In the genomic region with DNA sequence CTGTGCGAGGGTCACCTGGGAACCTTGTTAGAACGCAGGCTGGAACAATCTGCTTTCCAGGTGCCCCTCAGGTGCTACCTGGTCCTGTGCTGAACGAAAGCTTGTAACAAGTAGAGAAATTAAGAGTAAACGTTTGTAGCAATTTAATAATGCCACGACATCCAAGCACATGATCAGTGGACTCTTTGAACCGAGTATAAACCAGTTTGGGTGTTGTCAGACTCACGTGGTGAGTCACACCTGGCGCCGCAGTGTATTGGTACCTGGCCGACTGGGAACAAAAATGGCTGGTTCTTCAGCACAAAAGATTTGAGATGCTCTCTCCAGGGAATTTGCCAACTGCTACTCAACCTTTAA, we compare ENCODE assay signal across 9 cellular contexts. TPM values are rescaled to one million over a fixed set of nuclear protein-coding genes. Genes with fewer than 3 reads are reported as not detected.
DNase-seq lines count a peak whose midpoint lies in the region; FAIRE-seq and TF ChIP-seq lines count a peak whose summit lies in the region.
"Had no signal": no experiment of that assay in that cellular context is flagged by ENCODE, and none has a peak within 500 bp of the region (broad histone marks: within the 10 kb centered on the region; RNA-seq: fewer than 3 reads in every experiment).

No MANE protein-coding gene starts in this region.

- H3K23ac ChIP-seq in H1 (ENCODE audit: insufficient read length), result no peak overlapping the region

- H3K18ac ChIP-seq in H1 (ENCODE audit: extremely low read depth, low read length), result no peak overlapping the region

- peak overlapping the region; percentile 91 for H3K4me3 Mint-ChIP-seq in neural crest cell

- H2AK5ac ChIP-seq in H1 (ENCODE audit: low read depth, low read length), result no peak overlapping the region

- no peak overlapping the region for H2BK20ac ChIP-seq in H1 (ENCODE audit: low read length)

- peaks cover 0 to 13% (median 5%) of the 10 kb centered on the region in 4 experiments; a peak in 6 of 7 replicates for H3K4me1 ChIP-seq in H1 (replicated peaks in 1 of 4; ENCODE audit: control insufficient read depth in 3 of 4, insufficient read depth in 4 of 4, low read length in 3 of 4)

- H2BK12ac ChIP-seq in H1 (ENCODE audit: low read depth, low read length), result peak overlapping the region; percentile 61; the same call in 1 of the 2 replicates

- H2BK5ac ChIP-seq in H1 (ENCODE audit: low read depth, low read length), result no peak overlapping the region

- no peak overlapping the region for H3K14ac ChIP-seq in H1 (ENCODE audit: insufficient read length)

- no peak for TF ChIP-seq EP300 in H1 (IDR thresholded peaks at IDR 0.05; ENCODE audit: borderline replicate concordance in 1 of 2, low read depth in 2 of 2, low read length in 2 of 2)

- H3K27me3 ChIP-seq in H1 (replicated peaks in 1 of 4; ENCODE audit: control insufficient read depth in 3 of 4, extremely low read depth in 1 of 4, insufficient read depth in 3 of 4, low read length in 3 of 4), result peaks cover 11 to 29% (median 23%) of the 10 kb centered on the region in 4 experiments

- no peaks in the 10 kb centered on the region for H3K9me3 Mint-ChIP-seq in neural crest cell

- no peak overlapping the region for H3K27ac Mint-ChIP-seq in neural crest cell (ENCODE audit: unreplicated experiment)

- no peak overlapping the region for H3K4ac ChIP-seq in H1 (replicated peaks; ENCODE audit: insufficient read length, low read depth, low read length)

- H2BK120ac ChIP-seq in H1 (replicated peaks; ENCODE audit: low read depth, low read length), result no peak overlapping the region

- no peak for TF ChIP-seq CTCF in H1 (IDR thresholded peaks at IDR 0.05; ENCODE audit: control extremely low read depth in 1 of 3, insufficient read depth in 1 of 3, low read depth in 1 of 3, low read length in 3 of 3)
- TF ChIP-seq CTCF in neural crest cell (conservative IDR thresholded peaks at IDR 0.05), result no peak

- no peak overlapping the region for H4K5ac ChIP-seq in H1 (ENCODE audit: insufficient read length, low read depth, low read length)

- peaks cover 60% of the 10 kb centered on the region for H3K4me1 Mint-ChIP-seq in neural crest cell

- POLR2A ChIA-PET in H1 (lab: Charles Lee; ENCODE audit: partially characterized antibody), result interaction anchor here (1.4 to 1.6 kb wide), 2 partner anchors 10 to 15 kb away, joined by 5 read pairs; no protein-coding TSS in a partner anchor

- FAIRE-seq in H1 (lab: Jason Lieb, UNC) (no peak), GM12892 (lab: Jason Lieb, UNC) (no peak)
- FAIRE-seq: GM18507 had no signal

- WGBS in H1 (ENCODE audit: extremely low coverage in 1 of 2, insufficient coverage in 1 of 2, insufficient read length in 1 of 2, insufficient replicate concordance in 2 of 2, low coverage in 1 of 2, low lambda C conversion rate in 2 of 2, missing lambda C conversion rate in 1 of 2), 2 experiments, result 50% methylated on average over 10 of the region's 10 CpGs; no CpG with 5 or more reads in 1 of the 2 experiments

- peak; percentile 69 for DNase-seq in COLO668 (lab: John Stamatoyannopoulos, UW; ENCODE audit: unreplicated experiment)
- peak; percentile 24 for DNase-seq in M059J (ENCODE audit: low read depth)
- DNase-seq in H1 (ENCODE audit: low read depth in 1 of 2, low spot score in 2 of 2), result no peak
- no peak for DNase-seq in neural crest cell (ENCODE audit: low read depth, low spot score)
- no peak for DNase-seq in T-helper 9 cell
- no peak for DNase-seq in NCI-H2227 (lab: John Stamatoyannopoulos, UW; ENCODE audit: unreplicated experiment)
- DNase-seq in GM12892 (ENCODE audit: insufficient read length), result no peak
- no peak for DNase-seq in NCI-H1694 treated with DMSO at 0.1 percent for 48 hours (lab: John Stamatoyannopoulos, UW)

- no peaks in the 10 kb centered on the region for H3K9me3 ChIP-seq in H1 (ENCODE audit: insufficient read depth in 2 of 2, low read depth in 1 of 2, low read length in 1 of 2)

- H3K4me3 ChIP-seq in H1 (ENCODE audit: extremely low read depth in 1 of 4, insufficient read depth in 2 of 4, low read depth in 3 of 4, low read length in 4 of 4), result peak overlapping the region; percentile 62 to 81 (median 73); a peak in 7 of 8 replicates

- H3K79me2 ChIP-seq in H1 (ENCODE audit: control insufficient read depth in 1 of 2, insufficient read depth in 2 of 2, low read length in 2 of 2), result peaks cover 6 to 32% of the 10 kb centered on the region in 2 experiments; a peak in 2 of 4 replicates

- no peak overlapping the region for H2BK15ac ChIP-seq in H1 (ENCODE audit: low read length)

- no peak overlapping the region for H3K56ac ChIP-seq in H1 (replicated peaks; ENCODE audit: insufficient read length, low read depth, low read length)

- TF ChIP-seq RAD21 in H1 (IDR thresholded peaks at IDR 0.05 in 1 of 2, conservative IDR thresholded peaks at IDR 0.05 in 1 of 2; ENCODE audit: low read depth in 2 of 2, low read length in 2 of 2), result no peak

- H4K20me1 ChIP-seq in H1 (replicated peaks in 1 of 2; ENCODE audit: control insufficient read depth in 1 of 2, insufficient read depth in 2 of 2, low read length in 2 of 2), result peaks cover 13 to 14% of the 10 kb centered on the region in 2 experiments

- H3K27ac ChIP-seq in H1 (ENCODE audit: low read depth, low read length), result no peak overlapping the region

- H3K79me1 ChIP-seq in H1 (ENCODE audit: low read depth, low read length), result 0 out of 2 replicates have a peak, but pooled peaks cover 2% of the 10 kb centered on the region

- H3K36me3 ChIP-seq in H1 (ENCODE audit: control insufficient read depth in 2 of 4, insufficient read depth in 4 of 4, low read length in 3 of 4), result no peaks in the 10 kb centered on the region

- H4K8ac ChIP-seq in H1 (ENCODE audit: extremely low read depth, insufficient read depth, low read length), result no peak overlapping the region

- H3K9ac ChIP-seq in H1 (replicated peaks in 1 of 4; ENCODE audit: extremely low read depth in 1 of 4, low read depth in 3 of 4, low read length in 3 of 4), result no peak overlapping the region; a peak in 1 of 7 replicates

- CTCF ChIA-PET in H1 (lab: Charles Lee; ENCODE audit: partially characterized antibody), result interaction anchor here (1.2 to 2.6 kb wide), 5 partner anchors 14 to 253 kb away, joined by 3 to 15 read pairs (median 3); no protein-coding TSS in a partner anchor

- peak overlapping the region; percentile 75 to 88 for H3K4me2 ChIP-seq in H1 (ENCODE audit: insufficient read depth in 1 of 2, low read depth in 2 of 2, low read length in 2 of 2)

- H3K23me2 ChIP-seq in H1 (ENCODE audit: low read depth, low read length), result peaks cover 8% of the 10 kb centered on the region

- 0 out of 2 replicates have a peak overlapping the region, but pooled peaks have one; percentile 86 for H2AFZ ChIP-seq in H1 (ENCODE audit: low read length)

- TF ChIP-seq POLR2A in H1 (IDR thresholded peaks at IDR 0.05; ENCODE audit: control extremely low read depth in 1 of 2, low read depth in 2 of 2, low read length in 2 of 2) (no peak), GM12892 (IDR thresholded peaks at IDR 0.05; ENCODE audit: low read depth, low read length) (no peak)

- peaks cover 31% of the 10 kb centered on the region for H3K27me3 Mint-ChIP-seq in neural crest cell (ENCODE audit: low read depth)

- H4K91ac ChIP-seq in H1 (replicated peaks; ENCODE audit: insufficient read length, low read length), result no peak overlapping the region

- no peaks in the 10 kb centered on the region for H3K36me3 Mint-ChIP-seq in neural crest cell (ENCODE audit: low read depth)

TF ChIP-seq in H1, 55 proteins besides CTCF, POLR2A, EP300 and RAD21:
- no peak for TF ChIP-seq USF2 (IDR thresholded peaks at IDR 0.05; ENCODE audit: low read length)
- TF ChIP-seq SUZ12 (IDR thresholded peaks at IDR 0.05; ENCODE audit: low read length), result peak; percentile 50; the same call in 1 of the 2 replicates
- peak; percentile 34 for TF ChIP-seq EZH2 (IDR thresholded peaks at IDR 0.05; ENCODE audit: low read depth, low read length, severe bottlenecking)
- no peak for TF ChIP-seq JUND (IDR thresholded peaks at IDR 0.05; ENCODE audit: low read length)

RNA-seq across cellular contexts. Expression of gene MYO10, which starts 0.9 kb away (rescaled TPM):
- total RNA-seq in M059J (2014; rRNA removed; shearing (Covaris generic)), result 13.6 and 30.2 TPM in 2 replicates
- 107 and 114 TPM in 2 replicates for total RNA-seq in H1 (2021; fragmentation: NEBNext Ultra II Directional; extraction: Animal tissue kit (Norgen Biotek cat#: 25700))
- polyA plus RNA-seq in H1 (2011; rRNA removed), result 21.5 and 47.9 TPM in 2 replicates
- 40.4 TPM for polyA plus RNA-seq in H1 (2011; cell fraction: cytosol; rRNA removed)
- 83.2 TPM for polyA plus RNA-seq in H1 (2011; cell fraction: nucleus; rRNA removed)
- polyA plus RNA-seq in H1 (2012, experiment 1 of 2), result 68.8 to 86.4 TPM (median 79.6 TPM) in 4 replicates
- 9.5 TPM for polyA plus RNA-seq in H1 (2012, experiment 2 of 2)
- 50.2 TPM for polyA plus RNA-seq in H1 (2013, experiment 1 of 2)
- 46.3 TPM for polyA plus RNA-seq in H1 (2013, experiment 2 of 2)
- polyA minus RNA-seq in H1 (2011; rRNA and poly(A)+ RNA removed), result 70.3 and 76.3 TPM in 2 replicates
- polyA minus RNA-seq in H1 (2011; cell fraction: cytosol; rRNA and poly(A)+ RNA removed), result 69.5 TPM
- 106 TPM for polyA minus RNA-seq in H1 (2011; cell fraction: nucleus; rRNA and poly(A)+ RNA removed)
- total RNA-seq in neural crest cell, result 93.4 and 94.4 TPM in 2 replicates
- polyA plus RNA-seq in GM12892 (2012; ENCODE audit: missing spikeins), result not detected

Comparison
In these comparisons a context has a peak if more than half of its experiments do, and no peak if none do; other contexts are left out.
1. DNase-seq: peak in COLO668 (single experiment) and M059J (single experiment); none in H1 (0 of 2), neural crest cell (single experiment), T-helper 9 cell (single experiment), NCI-H2227 (single experiment), GM12892 (single experiment) and NCI-H1694 treated with DMSO at 0.1 percent for 48 hours (single experiment).